In the genomic region with DNA sequence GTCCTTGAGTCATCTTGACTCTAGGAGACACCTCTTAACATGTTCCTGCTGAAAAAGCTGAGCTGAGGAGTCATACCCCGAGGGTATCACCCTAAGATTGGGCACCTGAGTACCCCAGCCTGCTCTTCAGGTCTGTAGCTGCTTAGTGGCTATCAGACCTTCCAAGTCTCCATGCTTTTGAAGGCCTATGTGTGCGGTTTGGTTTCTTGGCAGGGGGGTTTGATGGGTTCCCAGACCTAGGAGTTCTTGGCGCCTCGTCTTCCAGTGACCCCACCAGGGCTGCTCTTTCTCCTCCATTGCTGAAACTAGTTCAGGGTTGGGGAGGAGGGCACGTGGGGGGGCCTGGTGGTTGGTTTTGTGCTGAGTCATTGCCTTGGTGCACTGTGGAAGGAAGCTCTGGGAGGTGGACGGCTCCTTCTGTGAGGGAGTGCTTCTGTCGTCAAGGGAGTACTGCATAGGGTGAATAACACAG, we compare ENCODE assay signal across 1 cellular context.
TF ChIP-seq lines count a peak whose summit lies in the region.

No MANE protein-coding gene starts in this region.

TF ChIP-seq in K562, 482 proteins besides CTCF, POLR2A, EP300 and RAD21 (continued from another document and continues in another):
- TF ChIP-seq, protein P1, sequence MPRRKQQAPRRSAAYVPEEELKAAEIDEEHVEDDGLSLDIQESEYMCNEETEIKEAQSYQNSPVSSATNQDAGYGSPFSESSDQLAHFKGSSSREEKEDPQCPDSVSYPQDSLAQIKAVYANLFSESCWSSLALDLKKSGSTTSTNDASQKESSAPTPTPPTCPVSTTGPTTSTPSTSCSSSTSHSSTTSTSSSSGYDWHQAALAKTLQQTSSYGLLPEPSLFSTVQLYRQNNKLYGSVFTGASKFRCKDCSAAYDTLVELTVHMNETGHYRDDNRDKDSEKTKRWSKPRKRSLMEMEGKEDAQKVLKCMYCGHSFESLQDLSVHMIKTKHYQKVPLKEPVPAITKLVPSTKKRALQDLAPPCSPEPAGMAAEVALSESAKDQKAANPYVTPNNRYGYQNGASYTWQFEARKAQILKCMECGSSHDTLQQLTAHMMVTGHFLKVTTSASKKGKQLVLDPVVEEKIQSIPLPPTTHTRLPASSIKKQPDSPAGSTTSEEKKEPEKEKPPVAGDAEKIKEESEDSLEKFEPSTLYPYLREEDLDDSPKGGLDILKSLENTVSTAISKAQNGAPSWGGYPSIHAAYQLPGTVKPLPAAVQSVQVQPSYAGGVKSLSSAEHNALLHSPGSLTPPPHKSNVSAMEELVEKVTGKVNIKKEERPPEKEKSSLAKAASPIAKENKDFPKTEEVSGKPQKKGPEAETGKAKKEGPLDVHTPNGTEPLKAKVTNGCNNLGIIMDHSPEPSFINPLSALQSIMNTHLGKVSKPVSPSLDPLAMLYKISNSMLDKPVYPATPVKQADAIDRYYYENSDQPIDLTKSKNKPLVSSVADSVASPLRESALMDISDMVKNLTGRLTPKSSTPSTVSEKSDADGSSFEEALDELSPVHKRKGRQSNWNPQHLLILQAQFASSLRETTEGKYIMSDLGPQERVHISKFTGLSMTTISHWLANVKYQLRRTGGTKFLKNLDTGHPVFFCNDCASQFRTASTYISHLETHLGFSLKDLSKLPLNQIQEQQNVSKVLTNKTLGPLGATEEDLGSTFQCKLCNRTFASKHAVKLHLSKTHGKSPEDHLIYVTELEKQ (CRISPR knock-in tag; IDR thresholded peaks at IDR 0.05): no peak
- TF ChIP-seq, protein P2, sequence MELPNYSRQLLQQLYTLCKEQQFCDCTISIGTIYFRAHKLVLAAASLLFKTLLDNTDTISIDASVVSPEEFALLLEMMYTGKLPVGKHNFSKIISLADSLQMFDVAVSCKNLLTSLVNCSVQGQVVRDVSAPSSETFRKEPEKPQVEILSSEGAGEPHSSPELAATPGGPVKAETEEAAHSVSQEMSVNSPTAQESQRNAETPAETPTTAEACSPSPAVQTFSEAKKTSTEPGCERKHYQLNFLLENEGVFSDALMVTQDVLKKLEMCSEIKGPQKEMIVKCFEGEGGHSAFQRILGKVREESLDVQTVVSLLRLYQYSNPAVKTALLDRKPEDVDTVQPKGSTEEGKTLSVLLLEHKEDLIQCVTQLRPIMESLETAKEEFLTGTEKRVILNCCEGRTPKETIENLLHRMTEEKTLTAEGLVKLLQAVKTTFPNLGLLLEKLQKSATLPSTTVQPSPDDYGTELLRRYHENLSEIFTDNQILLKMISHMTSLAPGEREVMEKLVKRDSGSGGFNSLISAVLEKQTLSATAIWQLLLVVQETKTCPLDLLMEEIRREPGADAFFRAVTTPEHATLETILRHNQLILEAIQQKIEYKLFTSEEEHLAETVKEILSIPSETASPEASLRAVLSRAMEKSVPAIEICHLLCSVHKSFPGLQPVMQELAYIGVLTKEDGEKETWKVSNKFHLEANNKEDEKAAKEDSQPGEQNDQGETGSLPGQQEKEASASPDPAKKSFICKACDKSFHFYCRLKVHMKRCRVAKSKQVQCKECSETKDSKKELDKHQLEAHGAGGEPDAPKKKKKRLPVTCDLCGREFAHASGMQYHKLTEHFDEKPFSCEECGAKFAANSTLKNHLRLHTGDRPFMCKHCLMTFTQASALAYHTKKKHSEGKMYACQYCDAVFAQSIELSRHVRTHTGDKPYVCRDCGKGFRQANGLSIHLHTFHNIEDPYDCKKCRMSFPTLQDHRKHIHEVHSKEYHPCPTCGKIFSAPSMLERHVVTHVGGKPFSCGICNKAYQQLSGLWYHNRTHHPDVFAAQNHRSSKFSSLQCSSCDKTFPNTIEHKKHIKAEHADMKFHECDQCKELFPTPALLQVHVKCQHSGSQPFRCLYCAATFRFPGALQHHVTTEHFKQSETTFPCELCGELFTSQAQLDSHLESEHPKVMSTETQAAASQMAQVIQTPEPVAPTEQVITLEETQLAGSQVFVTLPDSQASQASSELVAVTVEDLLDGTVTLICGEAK (IDR thresholded peaks at IDR 0.05): no peak; the same call in 1 of the 2 replicates
- TF ChIP-seq, protein P2 (CRISPR knock-in tag; IDR thresholded peaks at IDR 0.05): no peak
- TF ChIP-seq RFX5 (IDR thresholded peaks at IDR 0.05; ENCODE audit: low read depth, low read length) (no peak), ZNF780A (CRISPR knock-in tag; IDR thresholded peaks at IDR 0.05) (no peak), NFXL1 (CRISPR knock-in tag; IDR thresholded peaks at IDR 0.05) (no peak), MED1 (CRISPR knock-in tag; IDR thresholded peaks at IDR 0.05; ENCODE audit: borderline replicate concordance) (no peak), CREB1 (IDR thresholded peaks at IDR 0.05) (no peak), CREB1 (CRISPR knock-in tag; IDR thresholded peaks at IDR 0.05) (no peak), ZNF444 (CRISPR knock-in tag; IDR thresholded peaks at IDR 0.05) (no peak), ZBTB7A (IDR thresholded peaks at IDR 0.05; ENCODE audit: borderline replicate concordance, control insufficient read depth, low read depth, low read length) (no peak), XRCC4 (IDR thresholded peaks at IDR 0.05; ENCODE audit: extremely low read depth, insufficient read depth, insufficient read length) (no peak), ZNF212 (CRISPR knock-in tag; IDR thresholded peaks at IDR 0.05) (no peak), RHOXF2B (CRISPR knock-in tag; conservative IDR thresholded peaks at IDR 0.05) (0 out of 2 replicates have a peak, but pooled peaks have one; percentile 47), KLF16 (IDR thresholded peaks at IDR 0.05) (no peak), CCAR2 (IDR thresholded peaks at IDR 0.05; ENCODE audit: low read depth, low read length) (no peak), ZNF175 (CRISPR knock-in tag; IDR thresholded peaks at IDR 0.05; ENCODE audit: low read depth) (peak; percentile 71; the same call in 1 of the 2 replicates), FOXA1 (IDR thresholded peaks at IDR 0.05; ENCODE audit: borderline replicate concordance) (no peak), NFYB (IDR thresholded peaks at IDR 0.05; ENCODE audit: extremely low read depth, insufficient read length) (no peak), CBX8 (IDR thresholded peaks at IDR 0.05; ENCODE audit: borderline replicate concordance, extremely low read depth, low read depth, low read length, poor library complexity, severe bottlenecking) (no peak)
- TF ChIP-seq, protein P3, sequence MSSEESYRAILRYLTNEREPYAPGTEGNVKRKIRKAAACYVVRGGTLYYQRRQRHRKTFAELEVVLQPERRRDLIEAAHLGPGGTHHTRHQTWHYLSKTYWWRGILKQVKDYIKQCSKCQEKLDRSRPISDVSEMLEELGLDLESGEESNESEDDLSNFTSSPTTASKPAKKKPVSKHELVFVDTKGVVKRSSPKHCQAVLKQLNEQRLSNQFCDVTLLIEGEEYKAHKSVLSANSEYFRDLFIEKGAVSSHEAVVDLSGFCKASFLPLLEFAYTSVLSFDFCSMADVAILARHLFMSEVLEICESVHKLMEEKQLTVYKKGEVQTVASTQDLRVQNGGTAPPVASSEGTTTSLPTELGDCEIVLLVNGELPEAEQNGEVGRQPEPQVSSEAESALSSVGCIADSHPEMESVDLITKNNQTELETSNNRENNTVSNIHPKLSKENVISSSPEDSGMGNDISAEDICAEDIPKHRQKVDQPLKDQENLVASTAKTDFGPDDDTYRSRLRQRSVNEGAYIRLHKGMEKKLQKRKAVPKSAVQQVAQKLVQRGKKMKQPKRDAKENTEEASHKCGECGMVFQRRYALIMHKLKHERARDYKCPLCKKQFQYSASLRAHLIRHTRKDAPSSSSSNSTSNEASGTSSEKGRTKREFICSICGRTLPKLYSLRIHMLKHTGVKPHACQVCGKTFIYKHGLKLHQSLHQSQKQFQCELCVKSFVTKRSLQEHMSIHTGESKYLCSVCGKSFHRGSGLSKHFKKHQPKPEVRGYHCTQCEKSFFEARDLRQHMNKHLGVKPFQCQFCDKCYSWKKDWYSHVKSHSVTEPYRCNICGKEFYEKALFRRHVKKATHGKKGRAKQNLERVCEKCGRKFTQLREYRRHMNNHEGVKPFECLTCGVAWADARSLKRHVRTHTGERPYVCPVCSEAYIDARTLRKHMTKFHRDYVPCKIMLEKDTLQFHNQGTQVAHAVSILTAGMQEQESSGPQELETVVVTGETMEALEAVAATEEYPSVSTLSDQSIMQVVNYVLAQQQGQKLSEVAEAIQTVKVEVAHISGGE (CRISPR knock-in tag; IDR thresholded peaks at IDR 0.05): no peak
- TF ChIP-seq, protein P4, sequence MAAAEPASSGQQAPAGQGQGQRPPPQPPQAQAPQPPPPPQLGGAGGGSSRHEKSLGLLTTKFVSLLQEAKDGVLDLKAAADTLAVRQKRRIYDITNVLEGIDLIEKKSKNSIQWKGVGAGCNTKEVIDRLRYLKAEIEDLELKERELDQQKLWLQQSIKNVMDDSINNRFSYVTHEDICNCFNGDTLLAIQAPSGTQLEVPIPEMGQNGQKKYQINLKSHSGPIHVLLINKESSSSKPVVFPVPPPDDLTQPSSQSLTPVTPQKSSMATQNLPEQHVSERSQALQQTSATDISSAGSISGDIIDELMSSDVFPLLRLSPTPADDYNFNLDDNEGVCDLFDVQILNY (CRISPR knock-in tag; IDR thresholded peaks at IDR 0.05): no peak
- TF ChIP-seq, protein P5, sequence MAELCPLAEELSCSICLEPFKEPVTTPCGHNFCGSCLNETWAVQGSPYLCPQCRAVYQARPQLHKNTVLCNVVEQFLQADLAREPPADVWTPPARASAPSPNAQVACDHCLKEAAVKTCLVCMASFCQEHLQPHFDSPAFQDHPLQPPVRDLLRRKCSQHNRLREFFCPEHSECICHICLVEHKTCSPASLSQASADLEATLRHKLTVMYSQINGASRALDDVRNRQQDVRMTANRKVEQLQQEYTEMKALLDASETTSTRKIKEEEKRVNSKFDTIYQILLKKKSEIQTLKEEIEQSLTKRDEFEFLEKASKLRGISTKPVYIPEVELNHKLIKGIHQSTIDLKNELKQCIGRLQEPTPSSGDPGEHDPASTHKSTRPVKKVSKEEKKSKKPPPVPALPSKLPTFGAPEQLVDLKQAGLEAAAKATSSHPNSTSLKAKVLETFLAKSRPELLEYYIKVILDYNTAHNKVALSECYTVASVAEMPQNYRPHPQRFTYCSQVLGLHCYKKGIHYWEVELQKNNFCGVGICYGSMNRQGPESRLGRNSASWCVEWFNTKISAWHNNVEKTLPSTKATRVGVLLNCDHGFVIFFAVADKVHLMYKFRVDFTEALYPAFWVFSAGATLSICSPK (IDR thresholded peaks at IDR 0.05; ENCODE audit: borderline replicate concordance): no peak
- TF ChIP-seq, protein P6, sequence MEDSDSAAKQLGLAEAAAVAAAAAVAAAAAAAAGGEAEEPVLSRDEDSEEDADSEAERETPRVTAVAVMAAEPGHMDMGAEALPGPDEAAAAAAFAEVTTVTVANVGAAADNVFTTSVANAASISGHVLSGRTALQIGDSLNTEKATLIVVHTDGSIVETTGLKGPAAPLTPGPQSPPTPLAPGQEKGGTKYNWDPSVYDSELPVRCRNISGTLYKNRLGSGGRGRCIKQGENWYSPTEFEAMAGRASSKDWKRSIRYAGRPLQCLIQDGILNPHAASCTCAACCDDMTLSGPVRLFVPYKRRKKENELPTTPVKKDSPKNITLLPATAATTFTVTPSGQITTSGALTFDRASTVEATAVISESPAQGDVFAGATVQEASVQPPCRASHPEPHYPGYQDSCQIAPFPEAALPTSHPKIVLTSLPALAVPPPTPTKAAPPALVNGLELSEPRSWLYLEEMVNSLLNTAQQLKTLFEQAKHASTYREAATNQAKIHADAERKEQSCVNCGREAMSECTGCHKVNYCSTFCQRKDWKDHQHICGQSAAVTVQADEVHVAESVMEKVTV (CRISPR knock-in tag; IDR thresholded peaks at IDR 0.05): no peak
- TF ChIP-seq, protein P7, sequence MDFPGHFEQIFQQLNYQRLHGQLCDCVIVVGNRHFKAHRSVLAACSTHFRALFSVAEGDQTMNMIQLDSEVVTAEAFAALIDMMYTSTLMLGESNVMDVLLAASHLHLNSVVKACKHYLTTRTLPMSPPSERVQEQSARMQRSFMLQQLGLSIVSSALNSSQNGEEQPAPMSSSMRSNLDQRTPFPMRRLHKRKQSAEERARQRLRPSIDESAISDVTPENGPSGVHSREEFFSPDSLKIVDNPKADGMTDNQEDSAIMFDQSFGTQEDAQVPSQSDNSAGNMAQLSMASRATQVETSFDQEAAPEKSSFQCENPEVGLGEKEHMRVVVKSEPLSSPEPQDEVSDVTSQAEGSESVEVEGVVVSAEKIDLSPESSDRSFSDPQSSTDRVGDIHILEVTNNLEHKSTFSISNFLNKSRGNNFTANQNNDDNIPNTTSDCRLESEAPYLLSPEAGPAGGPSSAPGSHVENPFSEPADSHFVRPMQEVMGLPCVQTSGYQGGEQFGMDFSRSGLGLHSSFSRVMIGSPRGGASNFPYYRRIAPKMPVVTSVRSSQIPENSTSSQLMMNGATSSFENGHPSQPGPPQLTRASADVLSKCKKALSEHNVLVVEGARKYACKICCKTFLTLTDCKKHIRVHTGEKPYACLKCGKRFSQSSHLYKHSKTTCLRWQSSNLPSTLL (IDR thresholded peaks at IDR 0.05): no peak
